ENCODE assay signal across 5 cellular contexts in genomic region chr18:37944871-37945270, GRCh38.
"Had no signal": no experiment of that assay in that cellular context is flagged by ENCODE, and none has a peak within 500 bp of the region (broad histone marks: within the 10 kb centered on the region; RNA-seq: fewer than 3 reads in every experiment).

No MANE protein-coding gene starts in this region.

- ATAC-seq: HepG2, K562 had no signal

- DNase-seq: IMR-90, KBM-7, KG1 had no signal
